ENCODE assay signal across 8 cellular contexts in the genomic region with DNA sequence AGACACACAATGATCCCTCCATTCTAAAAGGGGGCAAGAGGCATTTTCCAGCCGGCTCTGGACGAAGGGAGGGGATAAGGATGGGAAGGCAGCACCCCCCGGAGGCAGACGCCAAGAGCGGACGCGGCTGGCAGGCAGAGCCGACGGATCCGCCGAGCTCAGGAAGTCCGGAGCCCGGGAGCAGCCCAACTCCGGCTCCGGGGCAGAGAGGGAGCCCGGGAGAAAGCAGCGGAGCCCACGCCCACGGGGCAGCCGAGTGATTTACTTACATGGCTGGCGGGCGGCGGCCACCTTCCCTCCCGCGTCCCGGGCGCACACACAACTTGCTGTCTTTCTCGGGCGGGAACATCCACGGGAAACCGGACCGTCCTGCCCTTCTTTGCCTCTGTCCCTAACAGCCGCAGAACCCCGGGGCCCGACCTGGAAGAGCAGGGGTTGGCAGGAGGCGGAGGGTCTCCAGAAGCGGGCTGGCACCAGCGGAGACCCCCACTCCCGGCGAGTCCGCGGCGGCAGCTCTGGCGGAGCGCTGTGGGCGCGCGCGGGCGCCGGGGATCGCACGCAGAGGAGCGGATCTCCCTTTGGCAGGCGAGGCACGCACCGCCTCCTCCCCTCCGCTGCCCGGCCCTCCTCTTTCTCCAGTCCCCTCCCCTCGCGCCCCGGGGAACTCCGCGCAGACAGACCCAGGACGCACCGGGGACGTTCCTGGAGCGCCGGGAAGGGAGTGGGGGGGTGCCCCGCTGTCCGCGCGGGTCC. TPM values are rescaled to one million over a fixed set of nuclear protein-coding genes. Genes with fewer than 3 reads are reported as not detected.
DNase-seq lines count a peak whose midpoint lies in the region; ATAC-seq, FAIRE-seq and TF ChIP-seq lines count a peak whose summit lies in the region.

Gene LHFPL6, minus strand, starts transcription at position 580 of the 753 bp plus-strand sequence.

- peak within 1 kb of the TSS; percentile 89 for H2AFZ ChIP-seq in KMS-11 (ENCODE audit: low read depth)

- H3K36me3 ChIP-seq in KMS-11 (ENCODE audit: insufficient read depth) (no peaks in the 10 kb centered on the region), SK-N-MC (ENCODE audit: insufficient read depth, low read length) (peaks cover 14% of the 10 kb centered on the region), cardiac muscle cell (no peaks in the 10 kb centered on the region), pancreas (no peaks in the 10 kb centered on the region), upper lobe of left lung (no peaks in the 10 kb centered on the region)

- WGBS in adipose tissue, 3 donors = 0 to 1% (median 1%) methylated on average over 59 to 73 of the region's 73 CpGs
- 0% methylated on average over 44 to 73 of the region's 73 CpGs for WGBS in pancreas, 2 donors
- WGBS in upper lobe of left lung, 2 donors = 0 to 1% methylated on average over 30 to 45 of the region's 73 CpGs

- ATAC-seq in GM21737 (IDR thresholded peaks at IDR 0.05; ENCODE audit: unreplicated experiment) (peak; percentile 97), pancreas (peak; percentile 94 to 98 (median 97)), upper lobe of left lung (ENCODE audit: low FRiP score in 2 of 2) (peak; percentile 93 to 98)

- TF ChIP-seq CTCF in KMS-11 (conservative IDR thresholded peaks at IDR 0.05; ENCODE audit: low read depth, low read length) (no peak), cardiac muscle cell (IDR thresholded peaks at IDR 0.05; ENCODE audit: low read depth, low read length) (peak; percentile 54), pancreas (IDR thresholded peaks at IDR 0.05) (no peak), upper lobe of left lung (IDR thresholded peaks at IDR 0.05) (peak in 1 of 6 experiments; percentile 32)

- H3K79me2 ChIP-seq in KMS-11 (ENCODE audit: insufficient read depth, low read depth) = no peaks in the 10 kb centered on the region

- no peak for FAIRE-seq in pancreas (lab: Jason Lieb, UNC)

- DNase-seq in DMS79 treated with DMSO at 0.1 percent for 48 hours (lab: John Stamatoyannopoulos, UW) = peak; percentile 45
- no peak for DNase-seq in SK-N-MC (ENCODE audit: low read depth, low spot score)
- peak; percentile 86 to 87 for DNase-seq in cardiac muscle cell (ENCODE audit: low read depth in 1 of 2, low spot score in 1 of 2)
- peak; percentile 57 to 89 (median 72) for DNase-seq in pancreas
- peak; percentile 85 to 94 for DNase-seq in upper lobe of left lung

- peak within 1 kb of the TSS; percentile 68 for H3K4me2 ChIP-seq in KMS-11

- H3K4me1 ChIP-seq in KMS-11 (ENCODE audit: low read depth, poor library complexity, severe bottlenecking) (no peaks in the 10 kb centered on the region), cardiac muscle cell (ENCODE audit: low read depth) (peaks cover 5% of the 10 kb centered on the region), pancreas (peaks cover 0 to 5% (median 0%) of the 10 kb centered on the region in 3 donors), upper lobe of left lung (peaks cover 0 to 14% (median 11%) of the 10 kb centered on the region in 4 donors)

- H3K4me3 ChIP-seq in KMS-11 (IDR thresholded peaks at IDR 0.05; ENCODE audit: insufficient read depth, low read depth, low read length) (no peak within 1 kb of the TSS), SK-N-MC (peak within 1 kb of the TSS; percentile 79), cardiac muscle cell (peak within 1 kb of the TSS; percentile 75), pancreas (peak within 1 kb of the TSS; percentile 57 to 69 (median 62)), upper lobe of left lung (peak within 1 kb of the TSS; percentile 57 to 79 (median 74))

- peak within 1 kb of the TSS; percentile 29; the same call in 1 of the 2 replicates for H3K9ac ChIP-seq in KMS-11
- H3K9ac ChIP-seq in SK-N-MC (ENCODE audit: insufficient read length) = peak within 1 kb of the TSS; percentile 81

- TF ChIP-seq EP300 in upper lobe of left lung (IDR thresholded peaks at IDR 0.05) = no peak

- H3K27me3 ChIP-seq in KMS-11 (ENCODE audit: insufficient read depth, low read depth) = no peaks in the 10 kb centered on the region
- peaks cover 15% of the 10 kb centered on the region for H3K27me3 ChIP-seq in cardiac muscle cell
- H3K27me3 ChIP-seq in pancreas = peaks cover 0 to 15% (median 0%) of the 10 kb centered on the region in 4 donors
- H3K27me3 ChIP-seq in upper lobe of left lung = no peaks in the 10 kb centered on the region

- intact Hi-C loops in pancreas (cut with DNase I) = loop anchor here in 1 of 3 donors (10.0 kb wide), 1 partner anchor 338 kb away; no protein-coding TSS in a partner anchor

- TF ChIP-seq POLR2A in upper lobe of left lung (IDR thresholded peaks at IDR 0.05) = peak in 3 of 4 donors; percentile 33 to 78 (median 70)

- H3K27ac ChIP-seq in KMS-11 (no peak within 1 kb of the TSS), SK-N-MC (peak within 1 kb of the TSS; percentile 29; the same call in 1 of the 2 replicates), adipose tissue (ENCODE audit: low read depth, low read length) (peak within 1 kb of the TSS; percentile 49), cardiac muscle cell (peak within 1 kb of the TSS; percentile 16), pancreas (peak within 1 kb of the TSS in 3 of 4 donors; percentile 8 to 57 (median 11)), upper lobe of left lung (peak within 1 kb of the TSS; percentile 84 to 95 (median 92))

- H3K9me3 ChIP-seq in SK-N-MC (ENCODE audit: low read depth, low read length) (no peaks in the 10 kb centered on the region), cardiac muscle cell (ENCODE audit: low read depth) (no peaks in the 10 kb centered on the region), pancreas (no peaks in the 10 kb centered on the region), upper lobe of left lung (no peaks in the 10 kb centered on the region)

- H4K20me1 ChIP-seq in KMS-11 (ENCODE audit: insufficient read depth) = no peaks in the 10 kb centered on the region

RNA-seq across cellular contexts. Expression of gene LHFPL6, which starts in this region (rescaled TPM):
- polyA plus RNA-seq in adipose tissue (100 to 1,000 TPM in 2 of 3 donors, 10 to 100 TPM in 1; 10.1 to 142 (median 110) TPM), cardiac muscle cell (13.5 and 19.2 TPM in 2 replicates), pancreas (1 to 10 TPM; 6.5 to 8.9 TPM)
- total RNA-seq in cardiac muscle cell (10.0 and 10.6 TPM in 2 replicates), pancreas (10 to 100 TPM in 1 of 6 donors, 1 to 10 TPM in 5; 1.8 to 13.4 (median 5.9) TPM), upper lobe of left lung (100 to 1,000 TPM in 1 of 6 donors, 10 to 100 TPM in 5; 22.2 to 113 (median 51.8) TPM)
